10 cellular contexts compared by ENCODE assay signal in the genomic region with DNA sequence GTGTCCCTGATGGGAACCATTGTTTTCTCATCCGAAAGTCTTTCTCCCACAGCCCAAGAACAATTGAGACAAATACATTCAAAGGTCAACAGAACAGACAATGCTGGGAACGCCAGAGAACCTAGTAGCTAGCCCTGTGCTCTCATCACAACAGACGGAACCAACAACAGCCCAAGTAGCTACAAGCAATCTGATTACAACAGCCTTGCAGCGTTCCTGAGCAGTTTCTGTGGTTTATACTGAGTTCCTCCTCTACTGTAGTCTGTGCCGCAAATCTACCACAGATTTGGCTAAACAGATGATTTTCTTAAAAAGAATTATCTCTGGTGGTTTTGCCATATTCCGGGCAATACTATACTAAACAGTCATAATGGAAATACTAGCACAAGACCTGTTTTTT.
DNase-seq lines count a peak whose midpoint lies in the region; ATAC-seq and TF ChIP-seq lines count a peak whose summit lies in the region.
"Had no signal": no experiment of that assay in that cellular context is flagged by ENCODE, and none has a peak within 500 bp of the region (broad histone marks: within the 10 kb centered on the region; RNA-seq: fewer than 3 reads in every experiment).

No MANE protein-coding gene starts in this region.

- H3K4me1 ChIP-seq in OCI-LY7 (ENCODE audit: insufficient read depth, low read length, poor library complexity, severe bottlenecking): no peaks in the 10 kb centered on the region
- no peaks in the 10 kb centered on the region for H3K4me1 ChIP-seq in trophoblast cell (ENCODE audit: control insufficient read depth in 1 of 2, insufficient read depth in 2 of 2, low read length in 2 of 2)
- H3K4me1 ChIP-seq: parathyroid adenoma had no signal

- no peaks in the 10 kb centered on the region for H3K79me2 ChIP-seq in OCI-LY7 (ENCODE audit: insufficient read depth, low read depth, low read length)
- H3K79me2 ChIP-seq in trophoblast cell (ENCODE audit: control insufficient read depth, insufficient read depth, low read length, poor library complexity): no peaks in the 10 kb centered on the region
- H3K79me2 ChIP-seq: parathyroid adenoma had no signal

- intact Hi-C loops in OCI-LY7 (cut with micrococcal nuclease; ENCODE audit: unreplicated experiment): no loop called here

- no peak overlapping the region for H4K12ac ChIP-seq in trophoblast cell (ENCODE audit: low read depth, low read length)

- H3K23ac ChIP-seq in trophoblast cell (ENCODE audit: low read length): no peak overlapping the region

- H4K91ac ChIP-seq in trophoblast cell (ENCODE audit: low read depth, low read length): no peak overlapping the region

- no peak overlapping the region for H4K8ac ChIP-seq in trophoblast cell (ENCODE audit: low read depth, low read length)

- H2AK5ac ChIP-seq in trophoblast cell (ENCODE audit: low read length): no peak overlapping the region

- ATAC-seq in GM19463 (IDR thresholded peaks at IDR 0.05; ENCODE audit: unreplicated experiment): peak; percentile 92
- ATAC-seq in HG03280 (IDR thresholded peaks at IDR 0.05; ENCODE audit: unreplicated experiment): peak; percentile 82

- DNase-seq in AG08395 (ENCODE audit: low spot score) (peak; percentile 48), astrocyte of the cerebellum (ENCODE audit: low read depth) (peak; percentile 75), OCI-LY7 (ENCODE audit: low spot score) (no peak), trophoblast cell (no peak), HUDEP-2 (lab: John Stamatoyannopoulos, UW; ENCODE audit: unreplicated experiment in 76 of 76) (no peak)
- DNase-seq in activated naive CD4-positive, alpha-beta T cell treated with Interleukin-2 at 50 U/mL for 16 hours: no peak

- no peak overlapping the region for H2BK12ac ChIP-seq in trophoblast cell (ENCODE audit: low read length)

- H3K4ac ChIP-seq in trophoblast cell (ENCODE audit: low read depth, low read length): no peak overlapping the region

- POLR2A ChIA-PET in OCI-LY7 (lab: Charles Lee): interaction anchor here (0.6 kb wide), 1 partner anchor 10 kb away, joined by 3 read pairs; no protein-coding TSS in a partner anchor

- no peak overlapping the region for H2BK5ac ChIP-seq in trophoblast cell (ENCODE audit: low read depth, low read length, poor library complexity)

- H3K9me3 ChIP-seq in OCI-LY7 (ENCODE audit: low read length) (no peaks in the 10 kb centered on the region), trophoblast cell (ENCODE audit: insufficient read depth, low read depth, low read length) (no peaks in the 10 kb centered on the region)

- H3K4me2 ChIP-seq in OCI-LY7 (ENCODE audit: low read length) (no peak overlapping the region), trophoblast cell (ENCODE audit: low read length) (no peak overlapping the region)

- H3K18ac ChIP-seq in trophoblast cell (ENCODE audit: low read length): no peak overlapping the region

- no peak overlapping the region for H3K4me3 ChIP-seq in astrocyte of the cerebellum (ENCODE audit: low read depth, low read length)
- H3K4me3 ChIP-seq in OCI-LY7 (ENCODE audit: low read depth, low read length, poor library complexity, severe bottlenecking): no peak overlapping the region
- H3K4me3 ChIP-seq in trophoblast cell (ENCODE audit: low read depth, low read length): no peak overlapping the region

- H3K27ac ChIP-seq in OCI-LY7 (ENCODE audit: low read depth, low read length, poor library complexity, severe bottlenecking) (no peak overlapping the region), trophoblast cell (ENCODE audit: low read depth, low read length) (no peak overlapping the region)
- H3K27ac ChIP-seq: C4-2B, parathyroid adenoma had no signal

- CTCF ChIA-PET in OCI-LY7 (lab: Charles Lee; ENCODE audit: unreplicated experiment): no interaction called here

- BruUV-seq in OCI-LY7 (replicated peaks; lab: Mats Ljungman, UMichigan): no TSS peak

- H3K9me2 ChIP-seq in OCI-LY7 (ENCODE audit: insufficient read depth, low read length): no peaks in the 10 kb centered on the region

- H3K36me3 ChIP-seq in OCI-LY7 (ENCODE audit: insufficient read depth, low read length) (no peaks in the 10 kb centered on the region), trophoblast cell (ENCODE audit: control insufficient read depth in 1 of 2, insufficient read depth in 2 of 2, low read length in 2 of 2) (no peaks in the 10 kb centered on the region)

- no peak overlapping the region for H2BK120ac ChIP-seq in trophoblast cell (ENCODE audit: insufficient read depth, low read length, poor library complexity)

- H2AFZ ChIP-seq in OCI-LY7 (ENCODE audit: low read length) (no peak overlapping the region), trophoblast cell (ENCODE audit: insufficient read depth, low read length, poor library complexity) (no peak overlapping the region)
- H2AFZ ChIP-seq: parathyroid adenoma had no signal

- WGBS in trophoblast cell (ENCODE audit: extremely low coverage, insufficient coverage, insufficient read length): no CpG with 5 or more reads among the region's 6 CpGs

- TF ChIP-seq CTCF in astrocyte of the cerebellum (IDR thresholded peaks at IDR 0.05; ENCODE audit: low read depth, low read length, missing control alignments): no peak
- TF ChIP-seq CTCF in OCI-LY7 (conservative IDR thresholded peaks at IDR 0.05; ENCODE audit: low read length): no peak

- H3K14ac ChIP-seq in trophoblast cell (ENCODE audit: low read length): no peak overlapping the region

- in situ Hi-C loops in astrocyte of the cerebellum (cut with HindIII; ENCODE audit: low sequenced_read_pairs): no loop called here

- no peak overlapping the region for H3K9ac ChIP-seq in trophoblast cell (ENCODE audit: low read length)
- H3K9ac ChIP-seq: parathyroid adenoma had no signal

- H3K27me3 ChIP-seq in trophoblast cell (ENCODE audit: insufficient read depth, low read length): no peaks in the 10 kb centered on the region

- no peaks in the 10 kb centered on the region for H3K79me1 ChIP-seq in trophoblast cell (ENCODE audit: low read length)

- H4K20me1 ChIP-seq in OCI-LY7 (ENCODE audit: insufficient read depth, low read length): no peaks in the 10 kb centered on the region

Comparison
In these comparisons a context has a peak if more than half of its experiments do, and no peak if none do; other contexts are left out.
1. DNase-seq: peak in AG08395 (single experiment) and astrocyte of the cerebellum (single experiment); none in OCI-LY7 (single experiment), trophoblast cell (0 of 2), activated naive CD4-positive, alpha-beta T cell treated with Interleukin-2 at 50 U/mL for 16 hours (single experiment) and HUDEP-2 (0 of 76).